23 cellular contexts compared by ENCODE assay signal in genomic region chr2:171009386-171009785, GRCh38.
"Had no signal": no experiment of that assay in that cellular context is flagged by ENCODE, and none has a peak within 500 bp of the region (broad histone marks: within the 10 kb centered on the region; RNA-seq: fewer than 3 reads in every experiment).

No MANE protein-coding gene starts in this region.

- H2AFZ ChIP-seq: hepatocyte had no signal

- H3K27ac ChIP-seq: colonic mucosa, esophagus squamous epithelium, gastroesophageal sphincter, hepatocyte, left ventricle myocardium inferior, lower lobe of right lung, neutrophil, spleen, tibial artery, upper lobe of left lung, uterus had no signal

- H3K4me1 ChIP-seq: colonic mucosa, esophagus squamous epithelium, gastroesophageal sphincter, left ventricle myocardium inferior, lower lobe of right lung, spleen, tibial artery, upper lobe of left lung, uterus had no signal

- DNase-seq: colonic mucosa; dermis blood vessel endothelial cell; esophagus squamous epithelium; foreskin fibroblast; kidney; left cardiac atrium; left ventricle myocardium inferior; lower lobe of right lung; mesenchymal stem cell; naive thymus-derived CD4-positive, alpha-beta T cell; nephron progenitor cell; spleen; stimulated activated CD4-positive, alpha-beta T cell treated with anti-CD3 and anti-CD28 coated beads, Interleukin-15, amount 100 ng/mL, for 24 hours; stimulated activated CD4-positive, alpha-beta T cell treated with anti-CD3 and anti-CD28 coated beads, Interleukin-1b, Interleukin-23, amount 100 ng/mL, for 48 hours; stimulated activated CD4-positive, alpha-beta T cell treated with anti-CD3 and anti-CD28 coated beads, Interleukin-4, amount 100 ng/mL, for 24 hours; stimulated activated naive CD8-positive, alpha-beta T cell treated with anti-CD3 and anti-CD28 coated beads, Interleukin-15, Interleukin-2, amounts not matched to agents 100 U/mL and 50 U/mL, for 24 hours; tibial artery; upper lobe of left lung; uterus had no signal

- H3K79me2 ChIP-seq: hepatocyte had no signal

- H3K4me3 Mint-ChIP-seq: naive thymus-derived CD4-positive, alpha-beta T cell; nephron progenitor cell had no signal

- H3K9me3 ChIP-seq: colonic mucosa, esophagus squamous epithelium, gastroesophageal sphincter, left ventricle myocardium inferior, lower lobe of right lung, neutrophil, spleen, tibial artery, upper lobe of left lung, uterus had no signal

- FAIRE-seq: kidney had no signal

- H3K27me3 Mint-ChIP-seq: naive thymus-derived CD4-positive, alpha-beta T cell had no signal

- H3K4me1 Mint-ChIP-seq: nephron progenitor cell had no signal

- ATAC-seq: gastroesophageal sphincter; left cardiac atrium; lower lobe of right lung; naive thymus-derived CD4-positive, alpha-beta T cell; sciatic nerve had no signal

- H3K4me2 ChIP-seq: hepatocyte had no signal

- H3K27me3 ChIP-seq: colonic mucosa, esophagus squamous epithelium, gastroesophageal sphincter, hepatocyte, neutrophil, spleen, tibial artery, upper lobe of left lung, uterus had no signal

- H3K4me3 ChIP-seq: colonic mucosa, esophagus squamous epithelium, gastroesophageal sphincter, hepatocyte, left ventricle myocardium inferior, lower lobe of right lung, spleen, tibial artery, upper lobe of left lung, uterus had no signal

- H3K9me3 Mint-ChIP-seq: naive thymus-derived CD4-positive, alpha-beta T cell; nephron progenitor cell had no signal
